Comparison of ENCODE assay signal across 8 cellular contexts in genomic region chr1:40041466-40041838, GRCh38. TPM values are rescaled to one million over a fixed set of nuclear protein-coding genes. Genes with fewer than 3 reads are reported as not detected.
DNase-seq lines count a peak whose midpoint lies in the region; ATAC-seq, FAIRE-seq and TF ChIP-seq lines count a peak whose summit lies in the region.

No MANE protein-coding gene starts in this region.

- no TSS peak for BruUV-seq in PC-9 (replicated peaks; lab: Mats Ljungman, UMichigan)

- H3K27ac ChIP-seq in CD8-positive, alpha-beta memory T cell (ENCODE audit: low read depth, low read length) = peak overlapping the region; percentile 89
- H3K27ac ChIP-seq in PC-9 = peak overlapping the region; percentile 30; the same call in 1 of the 2 replicates
- H3K27ac ChIP-seq in ovary = no peak overlapping the region

- peaks cover 6 to 60% (median 14%) of the 10 kb centered on the region in 3 donors for H3K36me3 Mint-ChIP-seq in CD8-positive, alpha-beta memory T cell

- H3F3A ChIP-seq in PC-9 (ENCODE audit: insufficient read depth, low read depth) = peaks cover 41% of the 10 kb centered on the region

- H4K20me1 ChIP-seq in PC-9 (ENCODE audit: insufficient read depth) = peaks cover 32% of the 10 kb centered on the region

- no peak for TF ChIP-seq CTCF in PC-9 (conservative IDR thresholded peaks at IDR 0.05)
- TF ChIP-seq CTCF in epithelial cell of esophagus (IDR thresholded peaks at IDR 0.05; ENCODE audit: insufficient read depth, low read depth, low read length, missing control alignments) = no peak
- TF ChIP-seq CTCF in ovary (IDR thresholded peaks at IDR 0.05) = no peak

- peak overlapping the region; percentile 99 for H3K4me2 ChIP-seq in PC-9

- WGBS in ovary, 3 donors = 2 to 7% (median 4%) methylated on average over 5 of the region's 5 CpGs

- TF ChIP-seq POLR2A in ovary (IDR thresholded peaks at IDR 0.05) = no peak

- TF ChIP-seq EP300 in ovary (IDR thresholded peaks at IDR 0.05) = no peak

- peaks cover 6% of the 10 kb centered on the region for H3K36me3 ChIP-seq in CD8-positive, alpha-beta memory T cell (ENCODE audit: insufficient read depth, low read length)
- H3K36me3 ChIP-seq in PC-9 (ENCODE audit: low read depth) (peaks cover 18% of the 10 kb centered on the region; the same call in 1 of the 2 replicates), ovary (no peaks in the 10 kb centered on the region)

- peak overlapping the region; percentile 90 to 98 (median 96) for H3K4me3 Mint-ChIP-seq in CD8-positive, alpha-beta memory T cell

- no peaks in the 10 kb centered on the region for H3K9me2 ChIP-seq in PC-9 (ENCODE audit: insufficient read depth)

- H3K9me3 Mint-ChIP-seq in CD8-positive, alpha-beta memory T cell = no peaks in the 10 kb centered on the region

- no peak for ATAC-seq in HG03135 (IDR thresholded peaks at IDR 0.05; ENCODE audit: unreplicated experiment)

- no peaks in the 10 kb centered on the region for H3K27me3 Mint-ChIP-seq in CD8-positive, alpha-beta memory T cell

- H3K27me3 ChIP-seq in CD8-positive, alpha-beta memory T cell (ENCODE audit: insufficient read depth, low read length, poor library complexity, severe bottlenecking) = no peaks in the 10 kb centered on the region
- H3K27me3 ChIP-seq in PC-9 (ENCODE audit: insufficient read depth, low read depth) (no peaks in the 10 kb centered on the region), ovary (no peaks in the 10 kb centered on the region)

- DNase-seq in CD8-positive, alpha-beta memory T cell = no peak
- DNase-seq in PC-9 (no peak), epithelial cell of esophagus (ENCODE audit: low read depth) (no peak), ovary (no peak), RCC 7860 (ENCODE audit: low spot score) (no peak), HTR-8/SVneo (ENCODE audit: insufficient read length, low spot score) (no peak)
- DNase-seq in stimulated activated CD4-positive, alpha-beta T cell treated with anti-CD3 and anti-CD28 coated beads, Interleukin-15, amount 100 ng/mL, for 24 hours = no peak

- H3K9me3 ChIP-seq in CD8-positive, alpha-beta memory T cell (ENCODE audit: low read length) = no peaks in the 10 kb centered on the region
- no peaks in the 10 kb centered on the region for H3K9me3 ChIP-seq in PC-9 (ENCODE audit: insufficient read depth, low read depth)
- H3K9me3 ChIP-seq in ovary = no peaks in the 10 kb centered on the region

- POLR2A ChIA-PET in CD8-positive, alpha-beta memory T cell (lab: Charles Lee) = interaction anchor here (0.5 to 2.0 kb wide), 5 partner anchors 9 to 216 kb away, joined by 3 to 12 read pairs (median 8); partner anchors contain the start of gene ZMPSTE24
- POLR2A ChIA-PET in PC-9 (lab: Charles Lee; ENCODE audit: unreplicated experiment) = interaction anchor here (0.6 to 0.7 kb wide), 2 partner anchors 19 to 298 kb away, joined by 3 to 10 read pairs; no protein-coding TSS in a partner anchor

- intact Hi-C loops in PC-9 (cut with micrococcal nuclease; ENCODE audit: unreplicated experiment) (no loop called here), ovary (cut with DNase I) (no loop called here)

- peak overlapping the region; percentile 90 to 100 (median 98) for H3K27ac Mint-ChIP-seq in CD8-positive, alpha-beta memory T cell

- H3K4me3 ChIP-seq in CD8-positive, alpha-beta memory T cell (ENCODE audit: low read length) = peak overlapping the region; percentile 91
- peak overlapping the region; percentile 99 for H3K4me3 ChIP-seq in PC-9
- H3K4me3 ChIP-seq in epithelial cell of esophagus (ENCODE audit: low read length) = peak overlapping the region; percentile 99
- peak overlapping the region; percentile 99 for H3K4me3 ChIP-seq in ovary

- peaks cover 59% of the 10 kb centered on the region for H3K79me2 ChIP-seq in PC-9 (ENCODE audit: low read depth)

- peaks cover 70% of the 10 kb centered on the region for H3K4me1 ChIP-seq in CD8-positive, alpha-beta memory T cell (ENCODE audit: insufficient read depth, low read length)
- H3K4me1 ChIP-seq in PC-9 (replicated peaks; ENCODE audit: insufficient read depth) = peaks cover 36% of the 10 kb centered on the region
- H3K4me1 ChIP-seq in ovary (ENCODE audit: insufficient read depth) = peaks cover 2% of the 10 kb centered on the region

- CTCF ChIA-PET in CD8-positive, alpha-beta memory T cell (lab: Charles Lee) = interaction anchor here (1.5 to 1.6 kb wide), 3 partner anchors 13 to 275 kb away, joined by 3 to 4 read pairs (median 4); no protein-coding TSS in a partner anchor
- CTCF ChIA-PET in PC-9 (lab: Charles Lee) = no interaction called here

- peaks cover 67 to 83% (median 80%) of the 10 kb centered on the region in 3 donors for H3K4me1 Mint-ChIP-seq in CD8-positive, alpha-beta memory T cell

- FAIRE-seq in RCC 7860 (lab: Jason Lieb, UNC) = no peak
- no peak for FAIRE-seq in HTR-8/SVneo (lab: Jason Lieb, UNC)

- peak overlapping the region; percentile 79 for H2AFZ ChIP-seq in PC-9

RNA-seq across cellular contexts. Expression of gene CAP1, which starts 0.9 kb away (rescaled TPM):
- total RNA-seq in CD8-positive, alpha-beta memory T cell = 100 to 1,000 TPM; 519 to 536 TPM
- polyA plus RNA-seq in CD8-positive, alpha-beta memory T cell = 788 TPM
- total RNA-seq in PC-9 (2021) (322 and 354 TPM in 2 replicates), ovary (100 to 1,000 TPM in 5 of 7 donors, 10 to 100 TPM in 2; 76.8 to 257 (median 194) TPM)
- 100 to 1,000 TPM; 110 to 325 TPM for polyA plus RNA-seq in ovary

RNA-seq across cellular contexts. Expression of gene PPT1, which starts 55.6 kb away (rescaled TPM):
- 100 to 1,000 TPM; 114 to 130 TPM for total RNA-seq in CD8-positive, alpha-beta memory T cell
- 138 TPM for polyA plus RNA-seq in CD8-positive, alpha-beta memory T cell
- 120 and 154 TPM in 2 replicates for total RNA-seq in PC-9 (2021)
- 10 to 100 TPM; 38.0 to 84.2 (median 71.0) TPM for total RNA-seq in ovary
- 100 to 1,000 TPM in 1 of 2 donors, 10 to 100 TPM in 1; 53.5 to 247 TPM for polyA plus RNA-seq in ovary

Comparison
In these comparisons a context has a peak if more than half of its experiments do, and no peak if none do; other contexts are left out.
1. H3K27ac ChIP-seq: peak in CD8-positive, alpha-beta memory T cell (single experiment) and PC-9 (single experiment); none in ovary (0 of 2).
2. Peak in every context shown above with its lines, with median percentiles within 50 percentile points of each other: H3K4me3 ChIP-seq.